ENCODE assay signal across 21 cellular contexts in the genomic region with DNA sequence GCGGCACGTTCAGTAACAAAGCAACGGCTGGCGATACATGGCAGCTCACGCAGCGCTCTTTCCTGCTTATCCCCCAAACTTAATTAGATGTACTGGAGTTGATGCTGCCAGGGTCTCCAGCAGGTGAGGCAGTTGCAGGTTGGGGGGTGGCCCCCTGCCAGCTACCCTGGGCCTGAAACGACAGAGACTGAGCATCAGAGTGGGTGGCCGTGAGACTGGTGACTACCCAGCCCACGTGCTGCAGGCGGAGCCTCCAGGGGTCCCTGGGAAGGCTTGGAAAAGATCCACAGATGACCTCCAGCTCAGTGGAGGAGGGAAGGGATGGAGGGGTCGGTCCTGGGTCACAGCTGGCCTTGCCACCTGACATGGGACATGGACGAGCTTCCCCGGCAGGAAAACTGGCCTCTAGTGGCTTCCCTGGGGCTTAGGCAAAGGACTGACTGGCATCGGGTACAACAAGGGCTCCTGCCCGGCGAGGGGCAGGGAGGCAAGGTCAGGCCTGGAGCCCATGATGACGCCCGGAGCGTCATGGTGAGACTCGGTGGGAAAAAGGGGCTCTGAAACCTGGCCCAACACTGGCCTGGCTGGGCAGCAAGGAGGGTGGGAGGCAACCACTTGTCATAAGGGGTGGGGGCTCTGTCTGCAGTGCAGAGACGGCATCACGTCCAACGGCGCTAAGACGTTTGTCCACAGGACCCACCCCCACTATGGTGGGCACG. TPM values are rescaled to one million over a fixed set of nuclear protein-coding genes. Genes with fewer than 3 reads are reported as not detected.
DNase-seq lines count a peak whose midpoint lies in the region; ATAC-seq and TF ChIP-seq lines count a peak whose summit lies in the region.
"Had no signal": no experiment of that assay in that cellular context is flagged by ENCODE, and none has a peak within 500 bp of the region (broad histone marks: within the 10 kb centered on the region; RNA-seq: fewer than 3 reads in every experiment).

No MANE protein-coding gene starts in this region.

- no peak for DNase-seq in T-helper 2 cell treated with Interferon-gamma antibody and Interleukin-4, amounts not matched to agents 5 μg/mL and 100 μg/mL, for 36 hours (ENCODE audit: low spot score)
- DNase-seq in T-helper 2 cell (no peak), right cardiac atrium (peak in 1 of 3 donors; percentile 32), heart right ventricle (no peak), nephron progenitor cell (no peak), ACHN (no peak), SIG-M5 treated with dmso at 0.1 percent for 504 hours (lab: John Stamatoyannopoulos, UW; ENCODE audit: unreplicated experiment) (no peak)
- DNase-seq: COR-L47, DMS 273 treated with DMSO at 0.1 percent for 48 hours, H9, IMR-90, NCI-H1417 treated with DMSO at 0.1 percent for 48 hours, NCI-H187 treated with DMSO at 0.1 percent for 48 hours, NCI-H226, NCI-H524, NCI-H82, OCI-M1 had no signal

- H3K27ac ChIP-seq in right cardiac atrium (ENCODE audit: low read length) (no peak overlapping the region), heart right ventricle (no peak overlapping the region)
- H3K27ac ChIP-seq: 22Rv1 had no signal

- intact Hi-C loops in right cardiac atrium (cut with DNase I) = no loop called here
- intact Hi-C loops in heart right ventricle (cut with DNase I) = no loop called here

- ATAC-seq in right cardiac atrium = peak; percentile 10 to 18
- no peak for ATAC-seq in heart right ventricle
- no peak for ATAC-seq in GM18519 (IDR thresholded peaks at IDR 0.05; ENCODE audit: low FRiP score, unreplicated experiment)

- H3K9me3 Mint-ChIP-seq in T-helper 2 cell treated with Interferon-gamma antibody and Interleukin-4, amounts not matched to agents 5 μg/mL and 100 μg/mL, for 36 hours = no peaks in the 10 kb centered on the region
- no peaks in the 10 kb centered on the region for H3K9me3 Mint-ChIP-seq in nephron progenitor cell
- H3K9me3 Mint-ChIP-seq: H9 had no signal

- no peak overlapping the region for H3K4me3 Mint-ChIP-seq in T-helper 2 cell treated with Interferon-gamma antibody and Interleukin-4, amounts not matched to agents 5 μg/mL and 100 μg/mL, for 36 hours
- H3K4me3 Mint-ChIP-seq in nephron progenitor cell = no peak overlapping the region
- H3K4me3 Mint-ChIP-seq: B cell, H9 had no signal

- H3K4me1 ChIP-seq in right cardiac atrium (ENCODE audit: control insufficient read depth, insufficient read depth, low read length) (no peaks in the 10 kb centered on the region), heart right ventricle (no peaks in the 10 kb centered on the region)

- peaks cover 48% of the 10 kb centered on the region for H3K36me3 Mint-ChIP-seq in T-helper 2 cell treated with Interferon-gamma antibody and Interleukin-4, amounts not matched to agents 5 μg/mL and 100 μg/mL, for 36 hours (ENCODE audit: low read depth)
- peaks cover 8% of the 10 kb centered on the region for H3K36me3 Mint-ChIP-seq in nephron progenitor cell (ENCODE audit: low read depth)

- H3K27ac Mint-ChIP-seq in T-helper 2 cell treated with Interferon-gamma antibody and Interleukin-4, amounts not matched to agents 5 μg/mL and 100 μg/mL, for 36 hours = peak overlapping the region; percentile 26
- peak overlapping the region; percentile 93 for H3K27ac Mint-ChIP-seq in nephron progenitor cell
- H3K27ac Mint-ChIP-seq: B cell had no signal

- no peaks in the 10 kb centered on the region for H3K27me3 Mint-ChIP-seq in T-helper 2 cell treated with Interferon-gamma antibody and Interleukin-4, amounts not matched to agents 5 μg/mL and 100 μg/mL, for 36 hours (ENCODE audit: low read depth)
- H3K27me3 Mint-ChIP-seq in nephron progenitor cell (ENCODE audit: low read depth, poor library complexity) = no peaks in the 10 kb centered on the region
- H3K27me3 Mint-ChIP-seq: B cell had no signal

- no peaks in the 10 kb centered on the region for H3K36me3 ChIP-seq in heart right ventricle

- in situ Hi-C loops in ACHN (cut with HindIII; ENCODE audit: low pct_ligation_motif_present, low pct_unique_long_range_greater_than_20kb, low sequenced_read_pairs) = no loop called here

- TF ChIP-seq CTCF in heart right ventricle (IDR thresholded peaks at IDR 0.05) (no peak), nephron progenitor cell (IDR thresholded peaks at IDR 0.05) (no peak)

- H3K9me3 ChIP-seq in right cardiac atrium (ENCODE audit: control insufficient read depth, low read length) (no peaks in the 10 kb centered on the region), heart right ventricle (no peaks in the 10 kb centered on the region)

- H3K4me3 ChIP-seq in right cardiac atrium (ENCODE audit: low read length) = no peak overlapping the region
- no peak overlapping the region for H3K4me3 ChIP-seq in heart right ventricle

- WGBS in right cardiac atrium = 86% methylated on average over 26 of the region's 26 CpGs
- WGBS in heart right ventricle, 2 donors = 84% methylated on average over 26 of the region's 26 CpGs

- H3K27me3 ChIP-seq in right cardiac atrium (ENCODE audit: control insufficient read depth, insufficient read depth) (no peaks in the 10 kb centered on the region), heart right ventricle (no peaks in the 10 kb centered on the region)

- H3K4me1 Mint-ChIP-seq in T-helper 2 cell treated with Interferon-gamma antibody and Interleukin-4, amounts not matched to agents 5 μg/mL and 100 μg/mL, for 36 hours (ENCODE audit: low read depth) = peaks cover 12% of the 10 kb centered on the region
- H3K4me1 Mint-ChIP-seq in nephron progenitor cell = peaks cover 12% of the 10 kb centered on the region
- H3K4me1 Mint-ChIP-seq: B cell had no signal

RNA-seq across cellular contexts. Expression of a gene that starts 24.0 kb away (rescaled TPM):
- total RNA-seq in right cardiac atrium = under 1 TPM; 0.08 to 0.39 (median 0.22) TPM
- 0.05 TPM for polyA plus RNA-seq in right cardiac atrium
- total RNA-seq in heart right ventricle = under 1 TPM in 8 of 10 donors, not detected in 2; 0.09 to 0.61 (median 0.23) TPM
- under 1 TPM; 0.07 to 0.23 TPM for polyA plus RNA-seq in heart right ventricle
- total RNA-seq: HT-29 had no signal

RNA-seq across cellular contexts. Expression of a gene that starts 33.4 kb away (rescaled TPM):
- total RNA-seq in right cardiac atrium (1 to 10 TPM; 1.3 to 4.3 (median 1.6) TPM), heart right ventricle (1 to 10 TPM; 2.1 to 4.1 (median 2.4) TPM)
- polyA plus RNA-seq in right cardiac atrium (2.9 TPM), heart right ventricle (10 to 100 TPM in 1 of 2 donors, 1 to 10 TPM in 1; 4.0 to 13.1 TPM)

RNA-seq across cellular contexts. Expression of a gene that starts 46.1 kb away (rescaled TPM):
- total RNA-seq in right cardiac atrium (1,000 to 10,000 TPM in 1 of 4 donors, 100 to 1,000 TPM in 3; 785 to 1,013 (median 850) TPM), heart right ventricle (1,000 to 10,000 TPM in 9 of 10 donors, 100 to 1,000 TPM in 1; 856 to 1,274 (median 1,129) TPM)
- polyA plus RNA-seq in right cardiac atrium (1,226 TPM), heart right ventricle (1,000 to 10,000 TPM; 1,172 to 1,278 TPM)

RNA-seq across cellular contexts. Expression of a gene that starts 46.8 kb away (rescaled TPM):
- total RNA-seq in right cardiac atrium (under 1 TPM; 0.28 to 0.97 (median 0.82) TPM), heart right ventricle (1 to 10 TPM in 1 of 10 donors, under 1 TPM in 8, not detected in 1; 0.23 to 1.2 (median 0.45) TPM)
- polyA plus RNA-seq in right cardiac atrium (0.77 TPM), heart right ventricle (under 1 TPM; 0.29 to 0.49 TPM)

RNA-seq across cellular contexts. Expression of a gene that starts 56.4 kb away (rescaled TPM):
- total RNA-seq in right cardiac atrium (under 1 TPM in 1 of 4 donors, not detected in 3; 0.56 TPM), heart right ventricle (1 to 10 TPM in 1 of 10 donors, under 1 TPM in 2, not detected in 7; 0.25 to 1.2 (median 0.36) TPM)
- polyA plus RNA-seq in right cardiac atrium (0.36 TPM), heart right ventricle (under 1 TPM; 0.06 to 0.51 TPM)

Comparison
In these comparisons a context has a peak if more than half of its experiments do, and no peak if none do; other contexts are left out.
1. ATAC-seq: peak in right cardiac atrium (2 of 2); none in heart right ventricle (0 of 8) and GM18519 (single experiment).